7 cellular contexts compared by ENCODE assay signal in genomic region chr1:224329484-224329841, GRCh38. TPM values are rescaled to one million over a fixed set of nuclear protein-coding genes. Genes with fewer than 3 reads are reported as not detected.
A peak's percentile ranks its signal among the peaks of the same experiment; 100 is the strongest.
DNase-seq lines count a peak whose midpoint lies in the region; ATAC-seq and TF ChIP-seq lines count a peak whose summit lies in the region.

No MANE protein-coding gene starts in this region.

- H3K4me2 ChIP-seq in HCT116 (ENCODE audit: low read length), result peak overlapping the region; percentile 92

- no peak for ATAC-seq in HCT116
- ATAC-seq in stimulated activated effector memory CD8-positive, alpha-beta T cell treated with anti-CD3 and anti-CD28 coated beads, Interleukin-12 subunit alpha, Interleukin-12 subunit beta, amount 100 ng/mL, for 72 hours, result no peak

- intact Hi-C loops in HCT116 (cut with micrococcal nuclease), result no loop called here

- no CpG with 5 or more reads among the region's 7 CpGs for WGBS in iPS DF 6.9 (ENCODE audit: insufficient coverage, insufficient read length)

- H3K4me1 ChIP-seq in HCT116 (ENCODE audit: control insufficient read depth in 1 of 2, insufficient read depth in 2 of 2, low read length in 2 of 2) (peaks cover 12 to 16% of the 10 kb centered on the region in 2 experiments), iPS DF 6.9 (ENCODE audit: control insufficient read depth, insufficient read depth, low read length) (no peaks in the 10 kb centered on the region)

- H3K36me3 ChIP-seq in HCT116 (ENCODE audit: control insufficient read depth in 1 of 2, insufficient read depth in 2 of 2, low read length in 2 of 2) (no peaks in the 10 kb centered on the region; a peak in 1 of 4 replicates), iPS DF 6.9 (ENCODE audit: control insufficient read depth, insufficient read depth, low read length) (0 out of 2 replicates have a peak, but pooled peaks cover 2% of the 10 kb centered on the region)

- H3K27ac ChIP-seq in HCT116 (ENCODE audit: low read depth, low read length) (peak overlapping the region; percentile 82), iPS DF 6.9 (ENCODE audit: low read length) (no peak overlapping the region)

- no peaks in the 10 kb centered on the region for H3K27me3 ChIP-seq in HCT116 (ENCODE audit: insufficient read depth, low read length)
- no peaks in the 10 kb centered on the region for H3K27me3 ChIP-seq in iPS DF 6.9 (ENCODE audit: control insufficient read depth, insufficient read depth, low read length)

- H3K9me2 ChIP-seq in HCT116 (ENCODE audit: insufficient read depth), result no peaks in the 10 kb centered on the region

- POLR2A ChIA-PET in HCT116 (lab: Charles Lee), result no interaction called here

- RAD21 ChIA-PET in HCT116 (lab: Charles Lee; ENCODE audit: low non-redundant PET in 1 of 2, low total read pairs in 2 of 2, uncharacterized antibody in 2 of 2, unreplicated experiment in 2 of 2), result interaction anchor here in 1 of 2 experiments (0.7 kb wide), 1 partner anchor 146 kb away, joined by 3 read pairs; the partner anchor contains the start of gene DEGS1

- H3K9me3 ChIP-seq in HCT116 (ENCODE audit: control insufficient read depth in 1 of 2, insufficient read depth in 1 of 2, low read depth in 1 of 2, low read length in 2 of 2), result no peaks in the 10 kb centered on the region
- no peaks in the 10 kb centered on the region for H3K9me3 ChIP-seq in iPS DF 6.9 (ENCODE audit: control insufficient read depth, insufficient read depth, low read length)

- CTCF ChIA-PET in HCT116 (lab: Charles Lee), result interaction anchor here (1.2 to 1.4 kb wide), 2 partner anchors 213 to 214 kb away, joined by 3 to 15 read pairs; no protein-coding TSS in a partner anchor

- peaks cover 24% of the 10 kb centered on the region for H3K36me3 Mint-ChIP-seq in stimulated activated effector memory CD8-positive, alpha-beta T cell treated with anti-CD3 and anti-CD28 coated beads, Interleukin-12 subunit alpha, Interleukin-12 subunit beta, amount 100 ng/mL, for 72 hours

- TF ChIP-seq RAD21 in HCT116 (IDR thresholded peaks at IDR 0.05; ENCODE audit: low read depth), result no peak

- BruUV-seq in HCT116 (replicated peaks; lab: Mats Ljungman, UMichigan), result TSS peak; percentile 67

- H4K20me1 ChIP-seq in HCT116 (ENCODE audit: insufficient read depth), result no peaks in the 10 kb centered on the region

- H3K9ac ChIP-seq in HCT116 (ENCODE audit: low read length), result peak overlapping the region; percentile 84

- peaks cover 50% of the 10 kb centered on the region for H3K79me2 ChIP-seq in HCT116 (ENCODE audit: insufficient read depth, low read length)

- peak overlapping the region; percentile 90 for H3K4me3 Mint-ChIP-seq in stimulated activated effector memory CD8-positive, alpha-beta T cell treated with anti-CD3 and anti-CD28 coated beads, Interleukin-12 subunit alpha, Interleukin-12 subunit beta, amount 100 ng/mL, for 72 hours

- H3K4me3 ChIP-seq in HCT116 (replicated peaks in 1 of 2; ENCODE audit: low read depth in 1 of 2, low read length in 2 of 2) (peak overlapping the region; percentile 93 to 99), WI38 (ENCODE audit: low read depth, low read length) (peak overlapping the region; percentile 99), iPS DF 6.9 (ENCODE audit: low read length) (peak overlapping the region; percentile 77)

- no peaks in the 10 kb centered on the region for H3K9me3 Mint-ChIP-seq in stimulated activated effector memory CD8-positive, alpha-beta T cell treated with anti-CD3 and anti-CD28 coated beads, Interleukin-12 subunit alpha, Interleukin-12 subunit beta, amount 100 ng/mL, for 72 hours

- DNase-seq in HCT116 (ENCODE audit: low read depth, low spot score) (no peak), iPS DF 6.9 (ENCODE audit: low read depth, low spot score) (no peak), epidermal melanocyte (ENCODE audit: insufficient read length, low spot score) (no peak), NCI-H1694 (lab: John Stamatoyannopoulos, UW) (no peak), 8988T (no peak)
- DNase-seq in stimulated activated effector memory CD8-positive, alpha-beta T cell treated with anti-CD3 and anti-CD28 coated beads, Interleukin-12 subunit alpha, Interleukin-12 subunit beta, amount 100 ng/mL, for 72 hours (ENCODE audit: low spot score in 2 of 2), result no peak

- TF ChIP-seq POLR2A in HCT116 (IDR thresholded peaks at IDR 0.05; ENCODE audit: borderline replicate concordance, extremely low read depth, insufficient read depth, insufficient read length), result no peak

- H3K4me1 Mint-ChIP-seq in stimulated activated effector memory CD8-positive, alpha-beta T cell treated with anti-CD3 and anti-CD28 coated beads, Interleukin-12 subunit alpha, Interleukin-12 subunit beta, amount 100 ng/mL, for 72 hours, result peaks cover 33% of the 10 kb centered on the region

- no peak for TF ChIP-seq CTCF in HCT116 (IDR thresholded peaks at IDR 0.05 in 2 of 3, conservative IDR thresholded peaks at IDR 0.05 in 1 of 3; ENCODE audit: borderline replicate concordance in 1 of 3, insufficient read depth in 1 of 3, low read depth in 2 of 3, low read length in 2 of 3)
- no peak for TF ChIP-seq CTCF in WI38 (IDR thresholded peaks at IDR 0.05; ENCODE audit: low read depth, low read length)

- H2AFZ ChIP-seq in HCT116 (ENCODE audit: low read depth, low read length, poor library complexity, severe bottlenecking), result peak overlapping the region; percentile 97

- H3K27ac Mint-ChIP-seq in stimulated activated effector memory CD8-positive, alpha-beta T cell treated with anti-CD3 and anti-CD28 coated beads, Interleukin-12 subunit alpha, Interleukin-12 subunit beta, amount 100 ng/mL, for 72 hours, result peak overlapping the region; percentile 100

TF ChIP-seq in HCT116, 20 proteins besides CTCF, POLR2A, EP300 and RAD21:
- TF ChIP-seq ZNF274 (IDR thresholded peaks at IDR 0.05; ENCODE audit: low read depth, low read length), result no peak
- TF ChIP-seq MAX (IDR thresholded peaks at IDR 0.05), result no peak
- no peak for TF ChIP-seq SIN3A (IDR thresholded peaks at IDR 0.05; ENCODE audit: low read depth)
- no peak for TF ChIP-seq CEBPB (IDR thresholded peaks at IDR 0.05; ENCODE audit: low read depth)
- no peak for TF ChIP-seq FOSL1 (IDR thresholded peaks at IDR 0.05; ENCODE audit: low read depth)
- TF ChIP-seq ATF3 (IDR thresholded peaks at IDR 0.05), result no peak
- no peak for TF ChIP-seq YY1 (IDR thresholded peaks at IDR 0.05; ENCODE audit: extremely low read depth, insufficient replicate concordance, low read depth, low read length)
- TF ChIP-seq EGR1 (IDR thresholded peaks at IDR 0.05; ENCODE audit: low read depth), result no peak
- no peak for TF ChIP-seq REST (IDR thresholded peaks at IDR 0.05; ENCODE audit: low read depth)
- TF ChIP-seq TCF7L2 (IDR thresholded peaks at IDR 0.05; ENCODE audit: borderline replicate concordance, extremely low read depth, insufficient read depth, insufficient read length), result no peak
- no peak for TF ChIP-seq ZBTB33 (IDR thresholded peaks at IDR 0.05; ENCODE audit: extremely low read depth, insufficient replicate concordance, low read length)
- TF ChIP-seq ZFX (IDR thresholded peaks at IDR 0.05), result no peak
- no peak for TF ChIP-seq EZH2 (IDR thresholded peaks at IDR 0.05)
- no peak for TF ChIP-seq CBX3 (IDR thresholded peaks at IDR 0.05; ENCODE audit: low read depth)
TF ChIP-seq in HCT116: peak in this region for 0.

RNA-seq across cellular contexts. Expression of gene NVL, which starts 0.5 kb away (rescaled TPM):
- total RNA-seq in HCT116 (2021; ENCODE audit: unreplicated experiment), result 21.9 TPM
- polyA plus RNA-seq in HCT116 (2012), result 9.9 and 16.0 TPM in 2 replicates

RNA-seq across cellular contexts. Expression of gene CNIH4, which starts 27.2 kb away (rescaled TPM):
- 48.9 TPM for total RNA-seq in HCT116 (2021; ENCODE audit: unreplicated experiment)
- 87.1 and 96.0 TPM in 2 replicates for polyA plus RNA-seq in HCT116 (2012)
